Comparison of ENCODE assay signal across 8 cellular contexts in the genomic region with DNA sequence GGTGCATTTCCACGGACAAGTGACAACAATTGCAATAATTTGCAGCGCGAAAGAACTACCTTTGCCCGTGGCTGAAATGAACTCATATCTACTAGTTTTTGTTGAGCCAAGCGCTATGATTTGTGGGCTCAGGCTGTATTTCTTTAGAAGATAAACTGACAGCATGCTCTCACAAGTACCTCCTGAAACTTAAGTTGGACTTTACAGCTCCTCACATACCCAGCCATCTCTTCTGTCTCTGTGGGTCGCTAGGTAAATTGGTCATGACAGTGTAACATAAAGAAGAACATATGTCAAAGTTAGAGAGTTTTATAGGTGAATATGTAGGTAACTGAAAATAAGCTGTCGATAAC. TPM values are rescaled to one million over a fixed set of nuclear protein-coding genes. Genes with fewer than 3 reads are reported as not detected.
DNase-seq lines count a peak whose midpoint lies in the region; ATAC-seq and TF ChIP-seq lines count a peak whose summit lies in the region.

No MANE protein-coding gene starts in this region.

- H3K4me1 ChIP-seq in thymus (ENCODE audit: control insufficient read depth, insufficient read depth, low read length), result no peaks in the 10 kb centered on the region

- H3K27ac Mint-ChIP-seq in activated naive CD4-positive, alpha-beta T cell treated with anti-CD3 and anti-CD28 coated beads, Interleukin-2, amount 50 U/mL, for 72 hours, result peak overlapping the region; percentile 91 to 96

- TF ChIP-seq CTCF in kidney epithelial cell (IDR thresholded peaks at IDR 0.05; ENCODE audit: insufficient read depth, low read length, poor library complexity, severe bottlenecking), result no peak

- H3K27ac ChIP-seq in thymus (ENCODE audit: low read depth), result no peak overlapping the region

- no peaks in the 10 kb centered on the region for H3K27me3 ChIP-seq in kidney epithelial cell (ENCODE audit: control insufficient read depth, insufficient read depth, low read length)
- no peaks in the 10 kb centered on the region for H3K27me3 ChIP-seq in thymus (ENCODE audit: control insufficient read depth, insufficient read depth)

- no peak for DNase-seq in activated naive CD4-positive, alpha-beta T cell treated with anti-CD3 and anti-CD28 coated beads, Interleukin-2, amount 50 U/mL, for 72 hours (ENCODE audit: low spot score in 2 of 2)
- DNase-seq in kidney epithelial cell (ENCODE audit: low read depth), result no peak
- DNase-seq in NCI-H1436 (lab: John Stamatoyannopoulos, UW), result no peak
- DNase-seq in GM19238 (ENCODE audit: insufficient read length, low spot score), result no peak
- DNase-seq in islet precursor cell, result no peak

- H3K4me3 ChIP-seq in kidney epithelial cell (ENCODE audit: low read depth, low read length) (peak overlapping the region; percentile 83), thymus (ENCODE audit: low read length) (peak overlapping the region; percentile 94)

- no peaks in the 10 kb centered on the region for H3K9me3 ChIP-seq in thymus (ENCODE audit: control insufficient read depth)

- no peaks in the 10 kb centered on the region for H3K36me3 ChIP-seq in kidney epithelial cell (ENCODE audit: control insufficient read depth, insufficient read depth, low read length)
- no peaks in the 10 kb centered on the region for H3K36me3 ChIP-seq in thymus (ENCODE audit: control insufficient read depth, insufficient read depth)

- ATAC-seq in GM18868 (IDR thresholded peaks at IDR 0.05; ENCODE audit: unreplicated experiment), result peak; percentile 6
- ATAC-seq in HG03064 (IDR thresholded peaks at IDR 0.05; ENCODE audit: low read depth, unreplicated experiment), result peak; percentile 11
- no peak for ATAC-seq in activated naive CD4-positive, alpha-beta T cell treated with anti-CD3 and anti-CD28 coated beads, Interleukin-2, amount 50 U/mL, for 72 hours

- 18% methylated on average over 7 of the region's 7 CpGs for WGBS in thymus

- H3K36me3 Mint-ChIP-seq in activated naive CD4-positive, alpha-beta T cell treated with anti-CD3 and anti-CD28 coated beads, Interleukin-2, amount 50 U/mL, for 72 hours, result peaks cover 10 to 15% of the 10 kb centered on the region in 2 donors

- H3K9me3 Mint-ChIP-seq in activated naive CD4-positive, alpha-beta T cell treated with anti-CD3 and anti-CD28 coated beads, Interleukin-2, amount 50 U/mL, for 72 hours, result peaks cover 7 to 9% of the 10 kb centered on the region in 2 donors

RNA-seq across cellular contexts. Expression of a gene that starts 0.8 kb away (rescaled TPM):
- total RNA-seq in activated naive CD4-positive, alpha-beta T cell treated with anti-CD3 and anti-CD28 coated beads, Interleukin-2, amount 50 U/mL, for 72 hours, result 10 to 100 TPM; 42.0 to 47.0 TPM
- total RNA-seq in kidney epithelial cell, result 13.8 and 15.4 TPM in 2 replicates
- polyA plus RNA-seq in thymus, result 12.9 TPM

RNA-seq across cellular contexts. Expression of a gene that starts 53.3 kb away (rescaled TPM):
- 1 to 10 TPM in 1 of 2 donors, under 1 TPM in 1; 0.52 to 2.8 TPM for total RNA-seq in activated naive CD4-positive, alpha-beta T cell treated with anti-CD3 and anti-CD28 coated beads, Interleukin-2, amount 50 U/mL, for 72 hours
- 5.7 and 7.0 TPM in 2 replicates for total RNA-seq in kidney epithelial cell
- 14.9 TPM for polyA plus RNA-seq in thymus

Comparison
In these comparisons a context has a peak if more than half of its experiments do, and no peak if none do; other contexts are left out.
1. ATAC-seq: peak in GM18868 (single experiment) and HG03064 (single experiment); none in activated naive CD4-positive, alpha-beta T cell treated with anti-CD3 and anti-CD28 coated beads, Interleukin-2, amount 50 U/mL, for 72 hours (0 of 2).